25 cellular contexts compared by ENCODE assay signal in the genomic region with DNA sequence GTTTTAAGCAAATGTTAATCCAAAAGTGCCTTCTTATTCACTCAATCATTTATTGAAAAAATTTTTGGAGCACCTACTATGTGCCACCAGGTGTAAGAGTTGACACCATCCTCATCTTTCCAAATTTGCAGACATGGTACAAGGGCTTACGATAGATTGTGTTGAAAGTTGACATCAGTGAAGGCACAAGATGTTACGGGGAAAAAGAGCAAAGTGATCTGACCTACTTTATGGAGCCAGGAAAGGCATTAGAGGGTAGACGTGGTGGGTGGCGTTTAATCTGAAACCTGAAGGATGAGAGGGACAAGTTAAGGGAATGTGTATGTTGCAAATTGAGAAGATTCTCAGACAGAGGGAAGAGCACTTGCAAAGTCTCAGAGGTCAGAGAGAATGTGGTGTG.
DNase-seq lines count a peak whose midpoint lies in the region; ATAC-seq, FAIRE-seq and TF ChIP-seq lines count a peak whose summit lies in the region.
"Had no signal": no experiment of that assay in that cellular context is flagged by ENCODE, and none has a peak within 500 bp of the region (broad histone marks: within the 10 kb centered on the region; RNA-seq: fewer than 3 reads in every experiment).

No MANE protein-coding gene starts in this region.

- ATAC-seq in K562 (no peak), heart left ventricle (peak; percentile 27 to 66 (median 61)), left ventricle myocardium superior (peak; percentile 62), HG03135 (IDR thresholded peaks at IDR 0.05; ENCODE audit: unreplicated experiment) (no peak), HG02588 (IDR thresholded peaks at IDR 0.05; ENCODE audit: unreplicated experiment) (no peak)
- ATAC-seq: A549, GM12878 had no signal

- H3K9me1 ChIP-seq in K562 (ENCODE audit: control insufficient read depth, insufficient read depth, low read length) = no peaks in the 10 kb centered on the region

- H3K36me3 ChIP-seq in K562 (ENCODE audit: control insufficient read depth, insufficient read depth, low read length) (no peaks in the 10 kb centered on the region), heart left ventricle (no peaks in the 10 kb centered on the region), osteoblast (ENCODE audit: insufficient read depth, low read length) (no peaks in the 10 kb centered on the region)
- H3K36me3 ChIP-seq: BE2C; BLaER1 treated with 17β-estradiol and CSF1 and Interleukin-3, amounts not matched to agents 10 nM and 100 nM had no signal

- H3K4me1 Mint-ChIP-seq in nephron progenitor cell = no peaks in the 10 kb centered on the region
- H3K4me1 Mint-ChIP-seq: CD14-positive monocyte; CD8-positive, alpha-beta memory T cell had no signal

- H3K9me3 Mint-ChIP-seq in nephron progenitor cell = no peaks in the 10 kb centered on the region
- H3K9me3 Mint-ChIP-seq: CD14-positive monocyte; CD8-positive, alpha-beta memory T cell had no signal

- in situ Hi-C loops in K562 (cut with MboI) = no loop called here

- H3K36me3 Mint-ChIP-seq in nephron progenitor cell (ENCODE audit: low read depth) = no peaks in the 10 kb centered on the region
- H3K36me3 Mint-ChIP-seq: CD14-positive monocyte; CD8-positive, alpha-beta memory T cell had no signal

- H3K4me2 ChIP-seq in K562 (ENCODE audit: insufficient read depth, low read length) = no peak overlapping the region
- H3K4me2 ChIP-seq in osteoblast (ENCODE audit: insufficient read depth, low read length) = no peak overlapping the region
- H3K4me2 ChIP-seq: A549; BLaER1 treated with 17β-estradiol and CSF1 and Interleukin-3, amounts not matched to agents 10 nM and 100 nM had no signal

- POLR2A ChIA-PET in K562 (lab: Yijun Ruan, JAX) = no interaction called here

- H3K4me1 ChIP-seq in K562 (replicated peaks in 1 of 2; ENCODE audit: control insufficient read depth in 2 of 2, insufficient read depth in 2 of 2, low read length in 2 of 2) = no peaks in the 10 kb centered on the region; a peak in 1 of 5 replicates
- H3K4me1 ChIP-seq in heart left ventricle = peaks cover 0 to 7% (median 0%) of the 10 kb centered on the region in 12 donors
- no peaks in the 10 kb centered on the region for H3K4me1 ChIP-seq in osteoblast (ENCODE audit: insufficient read depth, low read length)
- H3K4me1 ChIP-seq: A549; BE2C; BLaER1 treated with 17β-estradiol and CSF1 and Interleukin-3, amounts not matched to agents 10 nM and 100 nM had no signal

- TF ChIP-seq RAD21 in K562 (CRISPR knock-in tag; conservative IDR thresholded peaks at IDR 0.05 in 1 of 2, IDR thresholded peaks at IDR 0.05 in 1 of 2) = no peak

- CTCF ChIA-PET in K562 (lab: Yijun Ruan, JAX; ENCODE audit: low intra/inter-chr PET ratio) = no interaction called here

- no peak for TF ChIP-seq EP300 in K562 (IDR thresholded peaks at IDR 0.05; ENCODE audit: low read length)

- no peak overlapping the region for H3K4me3 ChIP-seq in K562
- H3K4me3 ChIP-seq in heart left ventricle = peak overlapping the region in 4 of 12 donors; percentile 28 to 40 (median 38)
- no peak overlapping the region for H3K4me3 ChIP-seq in osteoblast (ENCODE audit: insufficient read depth, low read length)
- H3K4me3 ChIP-seq: A549; BLaER1 treated with 17β-estradiol and CSF1 and Interleukin-3, amounts not matched to agents 10 nM and 100 nM; GM12878; GM23248 had no signal

- 25% methylated on average over 4 of the region's 4 CpGs for WGBS in K562 (ENCODE audit: insufficient coverage, low coverage, missing lambda C conversion rate)
- 49 to 52% (median 49%) methylated on average over 4 of the region's 4 CpGs for WGBS in heart left ventricle, 4 donors

- H3K27ac ChIP-seq in K562 (ENCODE audit: extremely low read depth, low read depth, low read length) (no peak overlapping the region), heart left ventricle (peak overlapping the region; percentile 43 to 93 (median 74)), osteoblast (ENCODE audit: low read depth, low read length) (no peak overlapping the region)
- H3K27ac ChIP-seq: A549; BLaER1 treated with 17β-estradiol and CSF1 and Interleukin-3, amounts not matched to agents 10 nM and 100 nM; GM23248 had no signal

- H3K27ac Mint-ChIP-seq in nephron progenitor cell = peak overlapping the region; percentile 2
- H3K27ac Mint-ChIP-seq: CD14-positive monocyte; CD4-positive, alpha-beta T cell; CD8-positive, alpha-beta memory T cell had no signal

- H3K9me3 ChIP-seq in K562 (replicated peaks; ENCODE audit: control insufficient read depth, insufficient read depth, low read depth, low read length) (no peaks in the 10 kb centered on the region), heart left ventricle (no peaks in the 10 kb centered on the region), osteoblast (ENCODE audit: low read depth, low read length) (no peaks in the 10 kb centered on the region)
- H3K9me3 ChIP-seq: A549; BE2C; BLaER1 treated with 17β-estradiol and CSF1 and Interleukin-3, amounts not matched to agents 10 nM and 100 nM had no signal

- no peak for FAIRE-seq in K562 (lab: Jason Lieb, UNC)
- FAIRE-seq: A549, G401.6, GM12878, GM19239, H1 had no signal

- H3K27me3 Mint-ChIP-seq in nephron progenitor cell (ENCODE audit: low read depth, poor library complexity) = peaks cover 10% of the 10 kb centered on the region
- H3K27me3 Mint-ChIP-seq: CD4-positive, alpha-beta T cell; CD8-positive, alpha-beta memory T cell had no signal

- intact Hi-C loops in K562 (cut with micrococcal nuclease) (no loop called here), heart left ventricle (cut with DNase I) (loop anchor here in 5 of 10 donors (1.0 to 5.0 kb wide), 5 partner anchors 29 to 166 kb away; partner anchors contain the start of gene HAND2 (in 2 of the 5)), left ventricle myocardium superior (cut with micrococcal nuclease) (no loop called here)

- H3K9ac ChIP-seq in K562 (ENCODE audit: insufficient read depth in 1 of 2, low read depth in 2 of 2, low read length in 2 of 2) = no peak overlapping the region
- H3K9ac ChIP-seq: BLaER1 treated with 17β-estradiol and CSF1 and Interleukin-3, amounts not matched to agents 10 nM and 100 nM; GM23248 had no signal

- no peaks in the 10 kb centered on the region for H3K27me3 ChIP-seq in K562 (ENCODE audit: control insufficient read depth in 2 of 2, insufficient read depth in 2 of 2, low read length in 2 of 2)
- H3K27me3 ChIP-seq in heart left ventricle = no peaks in the 10 kb centered on the region
- no peaks in the 10 kb centered on the region for H3K27me3 ChIP-seq in osteoblast (ENCODE audit: insufficient read depth, low read length)
- H3K27me3 ChIP-seq: BE2C; BLaER1 treated with 17β-estradiol and CSF1 and Interleukin-3, amounts not matched to agents 10 nM and 100 nM had no signal

- no peak for TF ChIP-seq POLR2A in K562 (conservative IDR thresholded peaks at IDR 0.05)
- no peak for TF ChIP-seq POLR2A in heart left ventricle (IDR thresholded peaks at IDR 0.05)

- no peaks in the 10 kb centered on the region; the same call in 1 of the 2 replicates for H4K20me1 ChIP-seq in K562 (replicated peaks; ENCODE audit: control insufficient read depth, insufficient read depth, low read length)
- H4K20me1 ChIP-seq in osteoblast (ENCODE audit: insufficient read depth, low read length) = no peaks in the 10 kb centered on the region
- H4K20me1 ChIP-seq: BLaER1 treated with 17β-estradiol and CSF1 and Interleukin-3, amounts not matched to agents 10 nM and 100 nM had no signal

- no peaks in the 10 kb centered on the region for H3K79me2 ChIP-seq in K562 (ENCODE audit: control insufficient read depth, insufficient read depth, low read length)
- H3K79me2 ChIP-seq in osteoblast (ENCODE audit: insufficient read depth, low read length) = no peaks in the 10 kb centered on the region

- H2AFZ ChIP-seq in K562 (ENCODE audit: low read depth, low read length) = no peak overlapping the region
- no peak overlapping the region for H2AFZ ChIP-seq in osteoblast (ENCODE audit: low read length)
- H2AFZ ChIP-seq: GM23248 had no signal

- BruUV-seq in K562 (replicated peaks; lab: Mats Ljungman, UMichigan) = no TSS peak

- DNase-seq in K562 (ENCODE audit: extremely low read depth in 1 of 4, low spot score in 3 of 4) = no peak
- no peak for DNase-seq in heart left ventricle
- DNase-seq in left ventricle myocardium superior = no peak
- no peak for DNase-seq in nephron progenitor cell
- no peak for DNase-seq in osteoblast (ENCODE audit: insufficient read length, low spot score, missing footprints)
- DNase-seq: 8988T; ACHN; AML-193; BE2C; CD4-positive, alpha-beta T cell; CD8-positive, alpha-beta memory T cell; DMS53; DND-41; GM23248; H7; HCEC 1CT had no signal

- TF ChIP-seq CTCF in K562 (IDR thresholded peaks at IDR 0.05 in 2 of 3, conservative IDR thresholded peaks at IDR 0.05 in 1 of 3; ENCODE audit: insufficient read depth in 2 of 3, low read depth in 1 of 3, low read length in 3 of 3) = no peak
- TF ChIP-seq CTCF in heart left ventricle (IDR thresholded peaks at IDR 0.05) = no peak
- TF ChIP-seq CTCF in nephron progenitor cell (IDR thresholded peaks at IDR 0.05) = no peak
- no peak for TF ChIP-seq CTCF in osteoblast (IDR thresholded peaks at IDR 0.05; ENCODE audit: extremely low read depth, low read depth, low read length)

- H3K4me3 Mint-ChIP-seq in nephron progenitor cell = no peak overlapping the region
- H3K4me3 Mint-ChIP-seq: CD14-positive monocyte; CD4-positive, alpha-beta T cell; CD8-positive, alpha-beta memory T cell had no signal

TF ChIP-seq in K562, 482 proteins besides CTCF, POLR2A, EP300 and RAD21 (continues in another document):
- TF ChIP-seq, protein P1, sequence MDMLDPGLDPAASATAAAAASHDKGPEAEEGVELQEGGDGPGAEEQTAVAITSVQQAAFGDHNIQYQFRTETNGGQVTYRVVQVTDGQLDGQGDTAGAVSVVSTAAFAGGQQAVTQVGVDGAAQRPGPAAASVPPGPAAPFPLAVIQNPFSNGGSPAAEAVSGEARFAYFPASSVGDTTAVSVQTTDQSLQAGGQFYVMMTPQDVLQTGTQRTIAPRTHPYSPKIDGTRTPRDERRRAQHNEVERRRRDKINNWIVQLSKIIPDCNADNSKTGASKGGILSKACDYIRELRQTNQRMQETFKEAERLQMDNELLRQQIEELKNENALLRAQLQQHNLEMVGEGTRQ (CRISPR knock-in tag; IDR thresholded peaks at IDR 0.05) = no peak

Comparison
In these comparisons a context has a peak if more than half of its experiments do, and no peak if none do; other contexts are left out.
1. ATAC-seq: peak in heart left ventricle (4 of 4) and left ventricle myocardium superior (single experiment); none in K562 (single experiment), HG03135 (single experiment) and HG02588 (single experiment).
2. H3K27ac ChIP-seq: peak in heart left ventricle (12 of 12); none in K562 (single experiment) and osteoblast (single experiment).